21 cellular contexts compared by ENCODE assay signal in genomic region chr4:156992943-156993342, GRCh38. TPM values are rescaled to one million over a fixed set of nuclear protein-coding genes. Genes with fewer than 3 reads are reported as not detected.
"Had no signal": no experiment of that assay in that cellular context is flagged by ENCODE, and none has a peak within 500 bp of the region (broad histone marks: within the 10 kb centered on the region; RNA-seq: fewer than 3 reads in every experiment).

No MANE protein-coding gene starts in this region.

- H3K4me1 ChIP-seq: lower lobe of right lung had no signal

- H3K27me3 ChIP-seq: hepatocyte had no signal

- ATAC-seq: activated CD8-positive, alpha-beta memory T cell treated with anti-CD3 and anti-CD28 coated beads, Interleukin-2, amount 10 ng/mL, durations not matched to agents 7 days and 5 days; lower lobe of right lung; natural killer cell treated with Interleukin-12 subunit alpha and Interleukin-12 subunit beta and Interleukin-15 and Interleukin-18, amount 100 ng/mL, for 72 hours had no signal

- DNase-seq: activated B cell treated with CpG ODN at 0.5 μM for 24 hours; activated CD4-positive, alpha-beta memory T cell treated with anti-CD3 and anti-CD28 coated beads, Interleukin-2, amount 10 ng/mL, durations not matched to agents 7 days and 5 days; activated CD4-positive, alpha-beta T cell treated with anti-CD3 and anti-CD28 coated beads for 4 hours; activated CD8-positive, alpha-beta memory T cell treated with anti-CD3 and anti-CD28 coated beads, Interleukin-2, amount 10 ng/mL, durations not matched to agents 7 days and 5 days; activated naive CD4-positive, alpha-beta T cell treated with anti-CD3 and anti-CD28 coated beads for 36 hours; activated T-cell treated with anti-CD3 and anti-CD28 coated beads, Interleukin-2, amount 50 U/mL, for 1 hour; anterior cingulate cortex; cortex of kidney; erythroblast; islet precursor cell; lower lobe of right lung; retina; stimulated activated CD4-positive, alpha-beta T cell treated with anti-CD3 and anti-CD28 coated beads, Interleukin-12 subunit alpha, Interleukin-12 subunit beta, amount 100 ng/mL, for 4 hours; stimulated activated CD4-positive, alpha-beta T cell treated with anti-CD3 and anti-CD28 coated beads, Interleukin-1b, Interleukin-23, amount 100 ng/mL, for 48 hours; stimulated activated CD8-positive, alpha-beta memory T cell treated with anti-CD3 and anti-CD28 coated beads, Interleukin-4, amount 100 ng/mL, for 48 hours; stimulated activated naive CD4-positive, alpha-beta T cell; T-helper 1 cell; T-helper 9 cell had no signal

- H3K36me3 ChIP-seq: lower lobe of right lung had no signal

- H2AFZ ChIP-seq: hepatocyte had no signal

- H3K79me2 ChIP-seq: hepatocyte had no signal

- H3K27ac ChIP-seq: hepatocyte, lower lobe of right lung had no signal

- H3K4me2 ChIP-seq: hepatocyte had no signal

- H3K4me3 ChIP-seq: hepatocyte, lower lobe of right lung had no signal

RNA-seq across cellular contexts. Expression of gene PDGFC, which starts 21.3 kb away (rescaled TPM):
- total RNA-seq: activated B cell treated with CpG ODN at 0.5 μM for 24 hours; activated CD4-positive, alpha-beta memory T cell treated with anti-CD3 and anti-CD28 coated beads, Interleukin-2, amount 10 ng/mL, durations not matched to agents 7 days and 5 days; activated CD8-positive, alpha-beta memory T cell treated with anti-CD3 and anti-CD28 coated beads, Interleukin-2, amount 10 ng/mL, durations not matched to agents 7 days and 5 days; activated naive CD4-positive, alpha-beta T cell treated with anti-CD3 and anti-CD28 coated beads for 36 hours; activated T-helper 2 cell treated with anti-CD3 and anti-CD28 coated beads, Interferon-gamma antibody, Interleukin-2, Interleukin-4, amounts not matched to agents 10 μg/mL and 5 μg/mL and 100 μg/mL, durations not matched to agents 14 hours and 24 hours and 36 hours; natural killer cell treated with Interleukin-12 subunit alpha and Interleukin-12 subunit beta and Interleukin-15 and Interleukin-18, amount 100 ng/mL, for 72 hours had no signal
